21 cellular contexts compared by ENCODE assay signal in genomic region chr12:46244273-46244672, GRCh38. TPM values are rescaled to one million over a fixed set of nuclear protein-coding genes. Genes with fewer than 3 reads are reported as not detected.
DNase-seq lines count a peak whose midpoint lies in the region; ATAC-seq and TF ChIP-seq lines count a peak whose summit lies in the region.
"Had no signal": no experiment of that assay in that cellular context is flagged by ENCODE, and none has a peak within 500 bp of the region (broad histone marks: within the 10 kb centered on the region; RNA-seq: fewer than 3 reads in every experiment).

No MANE protein-coding gene starts in this region.

- H3K27ac ChIP-seq in cardiac muscle cell = peak overlapping the region; percentile 64
- H3K27ac ChIP-seq in naive thymus-derived CD4-positive, alpha-beta T cell (ENCODE audit: low read depth, low read length) = no peak overlapping the region
- H3K27ac ChIP-seq: dorsolateral prefrontal cortex, neural progenitor cell had no signal

- peak overlapping the region; percentile 6 for H3K27ac Mint-ChIP-seq in activated T-helper 17 cell treated with anti-CD3 and anti-CD28 coated beads, Interleukin-2, amount 50 U/mL, for 72 hours
- peak overlapping the region in 8 of 9 donors; percentile 3 to 79 (median 44) for H3K27ac Mint-ChIP-seq in naive thymus-derived CD4-positive, alpha-beta T cell
- H3K27ac Mint-ChIP-seq in stimulated activated effector memory CD8-positive, alpha-beta T cell treated with anti-CD3 and anti-CD28 coated beads, Interleukin-12 subunit alpha, Interleukin-12 subunit beta, amount 100 ng/mL, for 72 hours = no peak overlapping the region
- H3K27ac Mint-ChIP-seq: neural progenitor cell had no signal

- no peak for ATAC-seq in activated T-helper 17 cell treated with anti-CD3 and anti-CD28 coated beads, Interleukin-2, amount 50 U/mL, for 72 hours (replicated peaks)
- ATAC-seq in naive thymus-derived CD4-positive, alpha-beta T cell = peak; percentile 12
- ATAC-seq in stimulated activated effector memory CD8-positive, alpha-beta T cell treated with anti-CD3 and anti-CD28 coated beads, Interleukin-12 subunit alpha, Interleukin-12 subunit beta, amount 100 ng/mL, for 72 hours = no peak

- DNase-seq in NCI-H1105 treated with DMSO at 0.1 percent for 48 hours (lab: John Stamatoyannopoulos, UW) = peak; percentile 18
- no peak for DNase-seq in NCI-H1105 (lab: John Stamatoyannopoulos, UW)
- peak in 1 of 2 donors; percentile 4 for DNase-seq in cardiac muscle cell (ENCODE audit: low read depth in 1 of 2, low spot score in 1 of 2)
- no peak for DNase-seq in cardiac septum (ENCODE audit: low spot score)
- no peak for DNase-seq in naive thymus-derived CD4-positive, alpha-beta T cell
- no peak for DNase-seq in GM03348 (ENCODE audit: low spot score)
- no peak for DNase-seq in stimulated activated effector memory CD8-positive, alpha-beta T cell treated with anti-CD3 and anti-CD28 coated beads, Interleukin-12 subunit alpha, Interleukin-12 subunit beta, amount 100 ng/mL, for 72 hours (ENCODE audit: low spot score in 2 of 2)
- DNase-seq: activated CD4-positive, alpha-beta T cell treated with anti-CD3 and anti-CD28 coated beads for 48 hours; activated CD8-positive, alpha-beta memory T cell treated with anti-CD3 and anti-CD28 coated beads, Interleukin-2, amount 50 U/mL, for 48 hours; activated effector memory CD4-positive, alpha-beta T cell treated with anti-CD3 and anti-CD28 coated beads, Interleukin-2, amount 50 U/mL, for 16 hours; AML-193; dorsolateral prefrontal cortex; H7; head of caudate nucleus; NCI-H1417 treated with DMSO at 0.1 percent for 48 hours; OCI-M1; Right ventricle myocardium superior; substantia nigra had no signal

- no peaks in the 10 kb centered on the region for H3K27me3 Mint-ChIP-seq in activated T-helper 17 cell treated with anti-CD3 and anti-CD28 coated beads, Interleukin-2, amount 50 U/mL, for 72 hours
- no peaks in the 10 kb centered on the region for H3K27me3 Mint-ChIP-seq in naive thymus-derived CD4-positive, alpha-beta T cell
- H3K27me3 Mint-ChIP-seq: progenitor cell of endocrine pancreas had no signal

- H3K36me3 Mint-ChIP-seq in activated T-helper 17 cell treated with anti-CD3 and anti-CD28 coated beads, Interleukin-2, amount 50 U/mL, for 72 hours (ENCODE audit: low read depth) = peaks cover 98% of the 10 kb centered on the region
- peaks cover 19 to 84% (median 74%) of the 10 kb centered on the region in 5 donors for H3K36me3 Mint-ChIP-seq in naive thymus-derived CD4-positive, alpha-beta T cell
- H3K36me3 Mint-ChIP-seq in stimulated activated effector memory CD8-positive, alpha-beta T cell treated with anti-CD3 and anti-CD28 coated beads, Interleukin-12 subunit alpha, Interleukin-12 subunit beta, amount 100 ng/mL, for 72 hours = peaks cover 85% of the 10 kb centered on the region

- peaks cover 11% of the 10 kb centered on the region for H3K9me3 Mint-ChIP-seq in activated T-helper 17 cell treated with anti-CD3 and anti-CD28 coated beads, Interleukin-2, amount 50 U/mL, for 72 hours
- peaks cover 5 to 40% (median 19%) of the 10 kb centered on the region in 11 donors for H3K9me3 Mint-ChIP-seq in naive thymus-derived CD4-positive, alpha-beta T cell
- H3K9me3 Mint-ChIP-seq in stimulated activated effector memory CD8-positive, alpha-beta T cell treated with anti-CD3 and anti-CD28 coated beads, Interleukin-12 subunit alpha, Interleukin-12 subunit beta, amount 100 ng/mL, for 72 hours = peaks cover 6% of the 10 kb centered on the region

- POLR2A ChIA-PET in naive thymus-derived CD4-positive, alpha-beta T cell (lab: Charles Lee) = interaction anchor here (1.0 to 1.6 kb wide), 2 partner anchors 25 to 30 kb away, joined by 3 read pairs; partner anchors contain the start of gene SLC38A1

- H3K9me3 ChIP-seq in cardiac muscle cell (ENCODE audit: low read depth) = no peaks in the 10 kb centered on the region
- H3K9me3 ChIP-seq in naive thymus-derived CD4-positive, alpha-beta T cell (ENCODE audit: control insufficient read depth in 2 of 3, low read length in 3 of 3) = peaks cover 0 to 4% (median 0%) of the 10 kb centered on the region in 3 experiments

- no peak overlapping the region for H3K4me3 ChIP-seq in cardiac muscle cell
- no peak overlapping the region for H3K4me3 ChIP-seq in naive thymus-derived CD4-positive, alpha-beta T cell (ENCODE audit: low read length)
- H3K4me3 ChIP-seq: dorsolateral prefrontal cortex, neural progenitor cell had no signal

- intact Hi-C loops in cardiac septum (cut with DNase I) = no loop called here
- intact Hi-C loops in naive thymus-derived CD4-positive, alpha-beta T cell (cut with micrococcal nuclease) = loop anchor here in 1 of 2 donors (2.0 kb wide), 1 partner anchor 17 kb away; no protein-coding TSS in a partner anchor

- peaks cover 14% of the 10 kb centered on the region for H3K4me1 ChIP-seq in cardiac muscle cell (ENCODE audit: low read depth)
- H3K4me1 ChIP-seq in naive thymus-derived CD4-positive, alpha-beta T cell (ENCODE audit: control insufficient read depth in 2 of 2, insufficient read depth in 2 of 2, low read length in 2 of 2) = peaks cover 30 to 45% of the 10 kb centered on the region in 2 donors
- H3K4me1 ChIP-seq: neural progenitor cell had no signal

- no peaks in the 10 kb centered on the region for H3K27me3 ChIP-seq in cardiac muscle cell
- H3K27me3 ChIP-seq in naive thymus-derived CD4-positive, alpha-beta T cell (ENCODE audit: control insufficient read depth in 2 of 2, insufficient read depth in 2 of 2, low read length in 2 of 2) = no peaks in the 10 kb centered on the region
- H3K27me3 ChIP-seq: dorsolateral prefrontal cortex, neural progenitor cell had no signal

- peaks cover 42% of the 10 kb centered on the region for H3K4me1 Mint-ChIP-seq in activated T-helper 17 cell treated with anti-CD3 and anti-CD28 coated beads, Interleukin-2, amount 50 U/mL, for 72 hours
- peaks cover 61 to 99% (median 87%) of the 10 kb centered on the region in 7 donors for H3K4me1 Mint-ChIP-seq in naive thymus-derived CD4-positive, alpha-beta T cell
- peaks cover 64% of the 10 kb centered on the region for H3K4me1 Mint-ChIP-seq in stimulated activated effector memory CD8-positive, alpha-beta T cell treated with anti-CD3 and anti-CD28 coated beads, Interleukin-12 subunit alpha, Interleukin-12 subunit beta, amount 100 ng/mL, for 72 hours
- H3K4me1 Mint-ChIP-seq: neural progenitor cell had no signal

- CTCF ChIA-PET in naive thymus-derived CD4-positive, alpha-beta T cell (lab: Charles Lee) = no interaction called here

- TF ChIP-seq CTCF in cardiac muscle cell (IDR thresholded peaks at IDR 0.05; ENCODE audit: low read depth, low read length) = no peak

- H3K4me3 Mint-ChIP-seq in activated T-helper 17 cell treated with anti-CD3 and anti-CD28 coated beads, Interleukin-2, amount 50 U/mL, for 72 hours = no peak overlapping the region
- peak overlapping the region in 6 of 10 donors; percentile 3 to 68 (median 34) for H3K4me3 Mint-ChIP-seq in naive thymus-derived CD4-positive, alpha-beta T cell
- no peak overlapping the region for H3K4me3 Mint-ChIP-seq in stimulated activated effector memory CD8-positive, alpha-beta T cell treated with anti-CD3 and anti-CD28 coated beads, Interleukin-12 subunit alpha, Interleukin-12 subunit beta, amount 100 ng/mL, for 72 hours
- H3K4me3 Mint-ChIP-seq: neural progenitor cell had no signal

- H3K36me3 ChIP-seq in cardiac muscle cell = peaks cover 23% of the 10 kb centered on the region
- peaks cover 7 to 46% (median 10%) of the 10 kb centered on the region in 3 experiments for H3K36me3 ChIP-seq in naive thymus-derived CD4-positive, alpha-beta T cell (ENCODE audit: control insufficient read depth in 2 of 3, insufficient read depth in 3 of 3, low read length in 3 of 3)

RNA-seq across cellular contexts. Expression of gene SLC38A1, which starts 24.6 kb away (rescaled TPM):
- total RNA-seq in cardiac muscle cell (50.8 and 59.6 TPM in 2 replicates), cardiac septum (64.4 TPM)
- polyA plus RNA-seq in cardiac muscle cell = 54.3 and 62.2 TPM in 2 replicates
- 100 to 1,000 TPM; 161 to 192 TPM for total RNA-seq in activated T-helper 17 cell treated with anti-CD3 and anti-CD28 coated beads, Interleukin-2, amount 50 U/mL, for 72 hours
- total RNA-seq in naive thymus-derived CD4-positive, alpha-beta T cell = 100 to 1,000 TPM; 172 to 283 (median 249) TPM
- 100 to 1,000 TPM; 235 to 263 TPM for polyA plus RNA-seq in naive thymus-derived CD4-positive, alpha-beta T cell

Comparison
In these comparisons a context has a peak if more than half of its experiments do, and no peak if none do; other contexts are left out.
1. H3K4me3 Mint-ChIP-seq: peak in naive thymus-derived CD4-positive, alpha-beta T cell (6 of 10); none in activated T-helper 17 cell treated with anti-CD3 and anti-CD28 coated beads, Interleukin-2, amount 50 U/mL, for 72 hours (single experiment) and stimulated activated effector memory CD8-positive, alpha-beta T cell treated with anti-CD3 and anti-CD28 coated beads, Interleukin-12 subunit alpha, Interleukin-12 subunit beta, amount 100 ng/mL, for 72 hours (single experiment).